29 cellular contexts compared by ENCODE assay signal in genomic region chr11:134440851-134441645, GRCh38. TPM values are rescaled to one million over a fixed set of nuclear protein-coding genes. Genes with fewer than 3 reads are reported as not detected.
"Had no signal": no experiment of that assay in that cellular context is flagged by ENCODE, and none has a peak within 500 bp of the region (broad histone marks: within the 10 kb centered on the region; RNA-seq: fewer than 3 reads in every experiment).

No MANE protein-coding gene starts in this region.

- H3K27me3 ChIP-seq: brain microvascular endothelial cell, cardiac muscle cell had no signal

- H3K4me3 ChIP-seq: cardiac muscle cell had no signal

- H3K36me3 Mint-ChIP-seq: activated CD8-positive, alpha-beta memory T cell treated with anti-CD3 and anti-CD28 coated beads, Interleukin-2, amount 10 ng/mL, durations not matched to agents 7 days and 5 days had no signal

- H3K27me3 Mint-ChIP-seq: activated B cell treated with CpG ODN at 0.5 μM for 24 hours; activated CD4-positive, alpha-beta T cell treated with anti-CD3 and anti-CD28 coated beads, Interleukin-2, amount 10 ng/mL, durations not matched to agents 24 days and 14 days had no signal

- DNase-seq: activated B cell treated with CpG ODN at 0.5 μM for 24 hours; activated CD4-positive, alpha-beta T cell treated with anti-CD3 and anti-CD28 coated beads for 1 hour; activated CD4-positive, alpha-beta T cell treated with anti-CD3 and anti-CD28 coated beads, Interleukin-2, amount 10 ng/mL, durations not matched to agents 24 days and 14 days; activated CD4-positive, alpha-beta T cell treated with anti-CD3 and anti-CD28 coated beads, Interleukin-2, amount 50 U/mL, for 48 hours; activated CD8-positive, alpha-beta memory T cell treated with anti-CD3 and anti-CD28 coated beads, Interleukin-2, amount 10 ng/mL, durations not matched to agents 7 days and 5 days; activated effector memory CD4-positive, alpha-beta T cell treated with anti-CD3 and anti-CD28 coated beads, Interleukin-2, amount 50 U/mL, for 16 hours; activated naive CD4-positive, alpha-beta T cell treated with Interleukin-2 at 50 U/mL for 16 hours; activated naive CD8-positive, alpha-beta T cell treated with anti-CD3 and anti-CD28 coated beads, Interleukin-2, amount 50 U/mL, for 24 hours; activated T-cell treated with anti-CD3 and anti-CD28 coated beads, Interleukin-2, amount 50 U/mL, for 24 hours; amniotic stem cell; brain microvascular endothelial cell; Kasumi-1; KBM-7; NCI-H1048; NCI-H146; NCI-H1930; NCI-H2107; NCI-H446; NCI-H524; NCI-H748 treated with DMSO at 0.1 percent for 48 hours; OCI-M1; SHP77; T-helper 2 cell; T1000 had no signal

- H3K27ac Mint-ChIP-seq: activated B cell treated with CpG ODN at 0.5 μM for 24 hours; activated CD4-positive, alpha-beta T cell treated with anti-CD3 and anti-CD28 coated beads, Interleukin-2, amount 10 ng/mL, durations not matched to agents 24 days and 14 days; activated CD8-positive, alpha-beta memory T cell treated with anti-CD3 and anti-CD28 coated beads, Interleukin-2, amount 10 ng/mL, durations not matched to agents 7 days and 5 days; activated naive CD4-positive, alpha-beta T cell treated with anti-CD3 and anti-CD28 coated beads, Interleukin-2, amount 50 U/mL, for 72 hours; activated naive CD8-positive, alpha-beta T cell treated with anti-CD3 and anti-CD28 coated beads, Interleukin-2, amount 50 U/mL, for 24 hours; activated T-cell treated with anti-CD3 and anti-CD28 coated beads, Interleukin-2, amount 50 U/mL, for 24 hours; activated T-helper 1 cell treated with anti-CD3 and anti-CD28 coated beads, Interleukin-12 subunit alpha, Interleukin-12 subunit beta, Interleukin-2, Interleukin-4 antibody, amounts not matched to agents 30 ng/mL and 10 ng/mL and 1 ng/mL, durations not matched to agents 14 hours and 24 hours and 36 hours had no signal

- H3K36me3 ChIP-seq: brain microvascular endothelial cell, cardiac muscle cell had no signal

- H3K4me1 Mint-ChIP-seq: activated B cell treated with CpG ODN at 0.5 μM for 24 hours; activated CD4-positive, alpha-beta T cell treated with anti-CD3 and anti-CD28 coated beads, Interleukin-2, amount 10 ng/mL, durations not matched to agents 24 days and 14 days; activated CD8-positive, alpha-beta memory T cell treated with anti-CD3 and anti-CD28 coated beads, Interleukin-2, amount 10 ng/mL, durations not matched to agents 7 days and 5 days; activated naive CD8-positive, alpha-beta T cell treated with anti-CD3 and anti-CD28 coated beads, Interleukin-2, amount 50 U/mL, for 24 hours had no signal

- ATAC-seq: activated CD8-positive, alpha-beta memory T cell treated with anti-CD3 and anti-CD28 coated beads, Interleukin-2, amount 10 ng/mL, durations not matched to agents 7 days and 5 days; activated naive CD4-positive, alpha-beta T cell treated with anti-CD3 and anti-CD28 coated beads, Interleukin-2, amount 50 U/mL, for 72 hours; activated naive CD8-positive, alpha-beta T cell treated with anti-CD3 and anti-CD28 coated beads, Interleukin-2, amount 50 U/mL, for 24 hours; Panc1 had no signal

- H3K4me3 Mint-ChIP-seq: activated B cell treated with CpG ODN at 0.5 μM for 24 hours; activated CD4-positive, alpha-beta T cell treated with anti-CD3 and anti-CD28 coated beads, Interleukin-2, amount 10 ng/mL, durations not matched to agents 24 days and 14 days; activated CD8-positive, alpha-beta memory T cell treated with anti-CD3 and anti-CD28 coated beads, Interleukin-2, amount 10 ng/mL, durations not matched to agents 7 days and 5 days; activated naive CD8-positive, alpha-beta T cell treated with anti-CD3 and anti-CD28 coated beads, Interleukin-2, amount 50 U/mL, for 24 hours; activated T-cell treated with anti-CD3 and anti-CD28 coated beads, Interleukin-2, amount 50 U/mL, for 24 hours; activated T-helper 1 cell treated with anti-CD3 and anti-CD28 coated beads, Interleukin-12 subunit alpha, Interleukin-12 subunit beta, Interleukin-2, Interleukin-4 antibody, amounts not matched to agents 30 ng/mL and 10 ng/mL and 1 ng/mL, durations not matched to agents 14 hours and 24 hours and 36 hours had no signal

RNA-seq across cellular contexts. Expression of gene B3GAT1, which starts 29.0 kb away (rescaled TPM):
- total RNA-seq: activated B cell treated with CpG ODN at 0.5 μM for 24 hours, M059J had no signal
